ENCODE assay signal across 7 cellular contexts in the genomic region with DNA sequence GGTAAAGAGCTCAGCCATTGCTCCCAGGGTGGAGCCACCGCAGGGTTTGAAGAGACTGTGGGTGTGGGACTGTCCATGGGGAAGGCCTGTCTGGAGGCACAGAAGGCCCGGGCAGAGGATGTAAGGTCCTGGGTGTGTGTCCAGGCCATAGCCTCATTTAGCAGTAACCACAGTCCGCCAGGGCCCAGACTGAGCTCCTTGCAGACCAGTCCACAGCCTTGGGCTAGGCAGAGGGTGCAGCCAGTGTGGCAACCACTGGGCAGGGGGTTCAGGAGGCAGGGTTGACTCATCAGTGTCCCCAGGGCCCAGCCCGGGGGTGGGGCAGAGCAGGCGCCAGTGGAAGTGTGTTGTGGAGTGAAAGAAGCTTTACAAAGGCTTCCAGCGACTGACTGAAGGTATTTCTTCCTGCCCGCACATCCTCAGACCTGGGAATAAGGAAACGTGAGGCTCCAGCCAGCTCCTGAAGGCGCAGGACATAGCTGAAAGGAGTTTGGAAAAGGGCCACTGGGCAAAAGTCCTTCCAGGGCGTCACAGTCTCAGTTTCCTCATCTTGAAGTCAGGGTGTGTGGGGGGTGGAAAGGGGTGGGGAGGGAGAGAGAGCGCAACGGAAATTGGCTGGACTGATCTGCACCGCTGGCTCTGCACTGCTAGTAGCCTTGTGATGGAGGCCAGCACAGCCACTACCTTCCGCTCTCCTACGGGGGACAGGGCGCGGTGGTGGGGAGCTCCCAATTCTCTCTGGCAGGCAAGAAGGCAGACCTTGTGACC.
A peak's percentile ranks its signal among the peaks of the same experiment; 100 is the strongest.
DNase-seq lines count a peak whose midpoint lies in the region; ATAC-seq and TF ChIP-seq lines count a peak whose summit lies in the region.

No MANE protein-coding gene starts in this region.

- no peak overlapping the region for H3K27ac Mint-ChIP-seq in nephron progenitor cell

- TF ChIP-seq CTCF in GM13976 (IDR thresholded peaks at IDR 0.05; ENCODE audit: borderline replicate concordance, control extremely low read depth, extremely low read depth, insufficient read depth, missing control alignments) = no peak
- no peak for TF ChIP-seq CTCF in WERI-Rb-1 (IDR thresholded peaks at IDR 0.05; ENCODE audit: low read depth, low read length)
- TF ChIP-seq CTCF in nephron progenitor cell (IDR thresholded peaks at IDR 0.05) = no peak

- H3K4me1 Mint-ChIP-seq in nephron progenitor cell = peaks cover 45% of the 10 kb centered on the region

- H3K9me3 Mint-ChIP-seq in nephron progenitor cell = no peaks in the 10 kb centered on the region

- H3K4me3 ChIP-seq in WERI-Rb-1 (ENCODE audit: low read depth, low read length) = peak overlapping the region; percentile 94

- in situ Hi-C loops in GM13976 (cut with MboI; ENCODE audit: low sequenced_read_pairs, unreplicated experiment) = no loop called here

- H3K27me3 Mint-ChIP-seq in nephron progenitor cell (ENCODE audit: low read depth, poor library complexity) = peaks cover 50% of the 10 kb centered on the region

- H3K27me3 ChIP-seq in WERI-Rb-1 (ENCODE audit: insufficient read depth, low read depth, severe bottlenecking) = no peaks in the 10 kb centered on the region

- peak; percentile 81 for DNase-seq in GM13976 (ENCODE audit: low spot score)
- peak; percentile 52 for DNase-seq in WERI-Rb-1
- peak; percentile 49 for DNase-seq in fibroblast of peridontal ligament (ENCODE audit: extremely low read depth)
- peak; percentile 39 for DNase-seq in nephron progenitor cell
- no peak for DNase-seq in superior temporal gyrus (ENCODE audit: extremely low spot score)
- DNase-seq in NCI-H187 (lab: John Stamatoyannopoulos, UW) = no peak

- H3K9me3 ChIP-seq in WERI-Rb-1 (ENCODE audit: severe bottlenecking) = no peaks in the 10 kb centered on the region

- H3K4me3 Mint-ChIP-seq in nephron progenitor cell = peak overlapping the region; percentile 99

- ATAC-seq in HG03520 (IDR thresholded peaks at IDR 0.05; ENCODE audit: unreplicated experiment) = peak; percentile 23

- H3K36me3 ChIP-seq in WERI-Rb-1 = no peaks in the 10 kb centered on the region

- H3K27ac ChIP-seq in WERI-Rb-1 = no peak overlapping the region

- no peaks in the 10 kb centered on the region for H3K36me3 Mint-ChIP-seq in nephron progenitor cell (ENCODE audit: low read depth)

Comparison
In these comparisons a context has a peak if more than half of its experiments do, and no peak if none do; other contexts are left out.
1. DNase-seq: peak in GM13976 (single experiment), WERI-Rb-1 (single experiment), fibroblast of peridontal ligament (single experiment) and nephron progenitor cell (single experiment); none in superior temporal gyrus (single experiment) and NCI-H187 (0 of 2).